8 cellular contexts compared by ENCODE assay signal in the genomic region with DNA sequence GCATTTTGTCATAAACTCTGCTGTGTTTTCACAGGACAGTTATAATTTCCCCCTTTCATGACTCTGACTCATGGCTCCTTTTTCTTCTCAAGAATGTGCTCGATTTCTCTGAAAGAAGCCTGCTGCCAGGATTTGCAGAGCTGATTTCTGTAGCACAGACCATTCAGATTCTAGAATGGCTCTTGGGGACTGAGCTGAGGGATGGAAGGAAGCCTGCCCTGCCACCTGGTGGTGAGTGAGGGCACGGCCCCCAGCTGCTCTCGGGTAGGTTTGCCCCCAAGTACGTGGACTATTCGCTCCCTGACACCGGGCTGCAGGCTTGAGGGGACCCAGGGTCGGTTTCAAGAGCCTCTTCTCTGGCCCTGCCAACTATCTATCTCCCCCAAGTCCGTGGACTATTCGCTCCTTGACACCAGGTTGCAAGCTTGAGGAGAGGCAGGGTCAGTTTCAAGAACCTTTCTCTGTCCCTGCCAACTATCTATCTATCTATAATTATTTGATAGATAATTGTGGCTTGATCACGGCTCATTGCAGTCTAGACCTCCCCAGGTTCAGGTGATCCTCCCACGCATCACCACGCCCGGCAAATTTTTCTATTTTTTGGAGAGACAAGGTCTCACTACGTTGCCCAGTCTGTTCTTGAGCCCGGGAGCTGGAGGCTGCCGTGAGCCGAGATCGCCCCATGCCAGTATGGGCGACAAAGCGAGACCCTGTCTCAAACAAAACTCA. TPM values are rescaled to one million over a fixed set of nuclear protein-coding genes. Genes with fewer than 3 reads are reported as not detected.
DNase-seq lines count a peak whose midpoint lies in the region; ATAC-seq and TF ChIP-seq lines count a peak whose summit lies in the region.

No MANE protein-coding gene starts in this region.

- in situ Hi-C loops in Panc1 (cut with HindIII; ENCODE audit: low pct_unique_long_range_greater_than_20kb, low sequenced_read_pairs), result no loop called here

- TF ChIP-seq CTCF in GM23338 (conservative IDR thresholded peaks at IDR 0.05; ENCODE audit: low read depth in 2 of 2) (peak; percentile 90 to 95), Panc1 (IDR thresholded peaks at IDR 0.05) (peak; percentile 98)

- no peaks in the 10 kb centered on the region for H3K9me3 Mint-ChIP-seq in GM23338
- H3K9me3 Mint-ChIP-seq in activated T-helper 1 cell treated with anti-CD3 and anti-CD28 coated beads, Interleukin-12 subunit alpha, Interleukin-12 subunit beta, Interleukin-2, Interleukin-4 antibody, amounts not matched to agents 30 ng/mL and 10 ng/mL and 1 ng/mL, durations not matched to agents 14 hours and 24 hours and 36 hours, result no peaks in the 10 kb centered on the region

- CTCF ChIA-PET in Panc1 (lab: Charles Lee), result interaction anchor here (0.5 to 1.9 kb wide), 13 partner anchors 17 to 189 kb away, joined by 3 to 36 read pairs (median 4); a partner anchor contains a TSS

- no TSS peak for BruUV-seq in Panc1 (replicated peaks; lab: Mats Ljungman, UMichigan)

- peaks cover 3% of the 10 kb centered on the region; the same call in 1 of the 2 replicates for H3K27me3 ChIP-seq in GM23338 (ENCODE audit: insufficient read depth)
- H3K27me3 ChIP-seq in Panc1 (ENCODE audit: control insufficient read depth, insufficient read depth, low read length), result no peaks in the 10 kb centered on the region
- peaks cover 0 to 27% (median 0%) of the 10 kb centered on the region in 3 experiments for H3K27me3 ChIP-seq in neuronal stem cell (ENCODE audit: control insufficient read depth in 3 of 3, insufficient read depth in 3 of 3, low read depth in 1 of 3, low read length in 3 of 3)
- H3K27me3 ChIP-seq in subcutaneous abdominal adipose tissue (ENCODE audit: control insufficient read depth in 5 of 5, insufficient read depth in 4 of 5, low read length in 5 of 5), result peaks cover 0 to 3% (median 0%) of the 10 kb centered on the region in 5 donors

- H3K9me3 ChIP-seq in Panc1 (ENCODE audit: control insufficient read depth, insufficient read depth, low read depth, low read length) (no peaks in the 10 kb centered on the region), neuronal stem cell (replicated peaks in 1 of 2; ENCODE audit: control insufficient read depth in 2 of 2, insufficient read depth in 1 of 2, low read depth in 1 of 2, low read length in 2 of 2) (no peaks in the 10 kb centered on the region), subcutaneous abdominal adipose tissue (ENCODE audit: control insufficient read depth in 5 of 5, low read length in 5 of 5) (no peaks in the 10 kb centered on the region)

- H4K8ac ChIP-seq in neuronal stem cell (ENCODE audit: low read depth, low read length), result no peak overlapping the region

- H2BK120ac ChIP-seq in neuronal stem cell (ENCODE audit: low read depth, low read length), result no peak overlapping the region

- H2BK15ac ChIP-seq in neuronal stem cell (ENCODE audit: low read length), result no peak overlapping the region

- no peak overlapping the region for H2AFZ ChIP-seq in GM23338
- peak overlapping the region; percentile 82 for H2AFZ ChIP-seq in neuronal stem cell (ENCODE audit: low read length)

- H2BK12ac ChIP-seq in neuronal stem cell (ENCODE audit: low read length), result no peak overlapping the region

- H3K14ac ChIP-seq in neuronal stem cell (ENCODE audit: low read length), result no peak overlapping the region

- DNase-seq in EH (ENCODE audit: low read depth) (peak; percentile 87), GM23338 (ENCODE audit: low spot score) (peak; percentile 90), Kasumi-1 (lab: John Stamatoyannopoulos, UW) (peak; percentile 74 to 82), Panc1 (ENCODE audit: low read depth, low spot score) (peak; percentile 58), fibroblast of peridontal ligament (ENCODE audit: extremely low read depth) (peak; percentile 93), neuronal stem cell (ENCODE audit: low spot score) (peak; percentile 62)
- peak; percentile 55 for DNase-seq in activated T-helper 1 cell treated with anti-CD3 and anti-CD28 coated beads, Interleukin-12 subunit alpha, Interleukin-12 subunit beta, Interleukin-2, Interleukin-4 antibody, amounts not matched to agents 30 ng/mL and 10 ng/mL and 1 ng/mL, durations not matched to agents 14 hours and 24 hours and 36 hours (ENCODE audit: low spot score)

- no peak overlapping the region for H3K27ac Mint-ChIP-seq in GM23338
- no peak overlapping the region for H3K27ac Mint-ChIP-seq in activated T-helper 1 cell treated with anti-CD3 and anti-CD28 coated beads, Interleukin-12 subunit alpha, Interleukin-12 subunit beta, Interleukin-2, Interleukin-4 antibody, amounts not matched to agents 30 ng/mL and 10 ng/mL and 1 ng/mL, durations not matched to agents 14 hours and 24 hours and 36 hours

- no peak overlapping the region for H3K23ac ChIP-seq in neuronal stem cell (ENCODE audit: low read depth, low read length, poor library complexity)

- peaks cover 5% of the 10 kb centered on the region for H3K27me3 Mint-ChIP-seq in GM23338 (ENCODE audit: insufficient read depth, low read depth, poor library complexity)
- peaks cover 3% of the 10 kb centered on the region for H3K27me3 Mint-ChIP-seq in activated T-helper 1 cell treated with anti-CD3 and anti-CD28 coated beads, Interleukin-12 subunit alpha, Interleukin-12 subunit beta, Interleukin-2, Interleukin-4 antibody, amounts not matched to agents 30 ng/mL and 10 ng/mL and 1 ng/mL, durations not matched to agents 14 hours and 24 hours and 36 hours (ENCODE audit: insufficient read depth)

- H3K36me3 ChIP-seq in GM23338 (ENCODE audit: insufficient read depth) (no peaks in the 10 kb centered on the region), Panc1 (ENCODE audit: control insufficient read depth, insufficient read depth, low read length) (no peaks in the 10 kb centered on the region; the same call in 1 of the 2 replicates), neuronal stem cell (replicated peaks in 1 of 2; ENCODE audit: control insufficient read depth in 2 of 2, insufficient read depth in 2 of 2, low read length in 2 of 2) (no peaks in the 10 kb centered on the region), subcutaneous abdominal adipose tissue (ENCODE audit: control insufficient read depth in 5 of 5, insufficient read depth in 5 of 5, low read length in 5 of 5) (no peaks in the 10 kb centered on the region)

- H4K91ac ChIP-seq in neuronal stem cell (ENCODE audit: low read depth, low read length, poor library complexity), result no peak overlapping the region

- H3F3A ChIP-seq in GM23338 (replicated peaks; ENCODE audit: low read depth), result no peaks in the 10 kb centered on the region

- H3K4me3 Mint-ChIP-seq in GM23338, result no peak overlapping the region
- no peak overlapping the region for H3K4me3 Mint-ChIP-seq in activated T-helper 1 cell treated with anti-CD3 and anti-CD28 coated beads, Interleukin-12 subunit alpha, Interleukin-12 subunit beta, Interleukin-2, Interleukin-4 antibody, amounts not matched to agents 30 ng/mL and 10 ng/mL and 1 ng/mL, durations not matched to agents 14 hours and 24 hours and 36 hours

- H3K36me3 Mint-ChIP-seq in GM23338 (ENCODE audit: low read depth), result no peaks in the 10 kb centered on the region
- H3K36me3 Mint-ChIP-seq in activated T-helper 1 cell treated with anti-CD3 and anti-CD28 coated beads, Interleukin-12 subunit alpha, Interleukin-12 subunit beta, Interleukin-2, Interleukin-4 antibody, amounts not matched to agents 30 ng/mL and 10 ng/mL and 1 ng/mL, durations not matched to agents 14 hours and 24 hours and 36 hours (ENCODE audit: low read depth), result peaks cover 2% of the 10 kb centered on the region

- no peak overlapping the region for H2AK5ac ChIP-seq in neuronal stem cell (ENCODE audit: low read depth, low read length)

- H3K18ac ChIP-seq in neuronal stem cell (ENCODE audit: low read length), result no peak overlapping the region

- H3K79me2 ChIP-seq in GM23338 (replicated peaks; ENCODE audit: insufficient read depth), result peaks cover 32% of the 10 kb centered on the region

- H3K9ac ChIP-seq in neuronal stem cell (ENCODE audit: low read depth, low read length, poor library complexity), result no peak overlapping the region
- peak overlapping the region in 1 of 5 donors; percentile 11 for H3K9ac ChIP-seq in subcutaneous abdominal adipose tissue (ENCODE audit: low read length in 5 of 5)

- H3K4me1 Mint-ChIP-seq in GM23338, result peaks cover 25% of the 10 kb centered on the region
- H3K4me1 Mint-ChIP-seq in activated T-helper 1 cell treated with anti-CD3 and anti-CD28 coated beads, Interleukin-12 subunit alpha, Interleukin-12 subunit beta, Interleukin-2, Interleukin-4 antibody, amounts not matched to agents 30 ng/mL and 10 ng/mL and 1 ng/mL, durations not matched to agents 14 hours and 24 hours and 36 hours (ENCODE audit: low read depth), result peaks cover 31% of the 10 kb centered on the region

- H3K4me2 ChIP-seq in GM23338 (peak overlapping the region; percentile 79; the same call in 1 of the 2 replicates), neuronal stem cell (ENCODE audit: insufficient read depth, low read length, poor library complexity, severe bottlenecking) (no peak overlapping the region)

- no peaks in the 10 kb centered on the region for H3K79me1 ChIP-seq in neuronal stem cell (ENCODE audit: low read depth, low read length)

- no peak overlapping the region for H3K4ac ChIP-seq in neuronal stem cell (ENCODE audit: low read length)

- H2BK5ac ChIP-seq in neuronal stem cell (ENCODE audit: low read length), result no peak overlapping the region

- H3K9me2 ChIP-seq in GM23338 (ENCODE audit: insufficient read depth), result no peaks in the 10 kb centered on the region

- ATAC-seq in GM23338 (peak; percentile 83), Panc1 (peak; percentile 87)

- peaks cover 7% of the 10 kb centered on the region for H4K20me1 ChIP-seq in GM23338 (replicated peaks; ENCODE audit: insufficient read depth)

- H3K27ac ChIP-seq in GM23338 (ENCODE audit: low read depth) (no peak overlapping the region), Panc1 (ENCODE audit: low read length) (no peak overlapping the region), neuronal stem cell (replicated peaks; ENCODE audit: low read length) (no peak overlapping the region), subcutaneous abdominal adipose tissue (ENCODE audit: low read depth, low read length) (peak overlapping the region; percentile 70)

- POLR2A ChIA-PET in Panc1 (lab: Charles Lee), result interaction anchor here (0.6 to 1.1 kb wide), 3 partner anchors 21 to 192 kb away, joined by 3 to 15 read pairs (median 4); no protein-coding TSS in a partner anchor

- peaks cover 11% of the 10 kb centered on the region for H3K4me1 ChIP-seq in GM23338 (ENCODE audit: insufficient read depth)
- H3K4me1 ChIP-seq in Panc1 (ENCODE audit: control insufficient read depth, insufficient read depth, low read length), result peaks cover 6% of the 10 kb centered on the region; the same call in 1 of the 2 replicates
- peaks cover 0 to 7% of the 10 kb centered on the region in 2 donors for H3K4me1 ChIP-seq in neuronal stem cell (ENCODE audit: control insufficient read depth in 2 of 2, insufficient read depth in 1 of 2, low read depth in 1 of 2, low read length in 2 of 2)
- H3K4me1 ChIP-seq in subcutaneous abdominal adipose tissue (ENCODE audit: control insufficient read depth in 5 of 5, insufficient read depth in 5 of 5, low read length in 5 of 5), result peaks cover 0 to 28% (median 26%) of the 10 kb centered on the region in 5 donors

- no peak overlapping the region for H3K4me3 ChIP-seq in GM23338
- peak overlapping the region; percentile 68 to 90 for H3K4me3 ChIP-seq in Panc1 (ENCODE audit: low read depth in 2 of 2, low read length in 2 of 2)
- H3K4me3 ChIP-seq in neuronal stem cell (ENCODE audit: low read length in 2 of 2), result no peak overlapping the region
- no peak overlapping the region for H3K4me3 ChIP-seq in subcutaneous abdominal adipose tissue (ENCODE audit: low read depth in 1 of 5, low read length in 5 of 5)

- WGBS in neuronal stem cell (ENCODE audit: extremely low coverage in 2 of 2, insufficient read length in 2 of 2, insufficient replicate concordance in 1 of 2), 2 donors, result no CpG with 5 or more reads among the region's 20 CpGs

- intact Hi-C loops in Panc1 (cut with micrococcal nuclease; ENCODE audit: unreplicated experiment), result no loop called here
- intact Hi-C loops in activated T-helper 1 cell treated with anti-CD3 and anti-CD28 coated beads, Interleukin-12 subunit alpha, Interleukin-12 subunit beta, Interleukin-2, Interleukin-4 antibody, amounts not matched to agents 30 ng/mL and 10 ng/mL and 1 ng/mL, durations not matched to agents 14 hours and 24 hours and 36 hours (cut with micrococcal nuclease), result loop anchor here (1.0 to 5.0 kb wide), 6 partner anchors 35 to 1632 kb away; a partner anchor contains a TSS

RNA-seq across cellular contexts. Expression of a gene that starts 1.4 kb away (rescaled TPM):
- total RNA-seq in GM23338 (2014; rRNA removed; shearing (Covaris generic)), result 45.8 and 47.3 TPM in 2 replicates
- polyA plus RNA-seq in GM23338 (2016; fragmentation: Nextera tagmentation; extraction: Ambion mirVana), result 17.9 and 20.5 TPM in 2 replicates
- 37.6 TPM for total RNA-seq in Panc1 (2021; ENCODE audit: unreplicated experiment)
- 31.5 TPM for polyA plus RNA-seq in Panc1 (2012; ENCODE audit: insufficient read length)
- total RNA-seq in activated T-helper 1 cell treated with anti-CD3 and anti-CD28 coated beads, Interleukin-12 subunit alpha, Interleukin-12 subunit beta, Interleukin-2, Interleukin-4 antibody, amounts not matched to agents 30 ng/mL and 10 ng/mL and 1 ng/mL, durations not matched to agents 14 hours and 24 hours and 36 hours, result 58.5 and 62.3 TPM in 2 replicates
- 22.5 TPM for polyA plus RNA-seq in neuronal stem cell (2013, experiment 1 of 2)
- 22.4 TPM for polyA plus RNA-seq in neuronal stem cell (2013, experiment 2 of 2)

RNA-seq across cellular contexts. Expression of a gene that starts 10.2 kb away (rescaled TPM):
- 0.47 and 0.73 TPM in 2 replicates for total RNA-seq in GM23338 (2014; rRNA removed; shearing (Covaris generic))
- polyA plus RNA-seq in GM23338 (2016; fragmentation: Nextera tagmentation; extraction: Ambion mirVana), result 0.06 and 0.12 TPM in 2 replicates
- 0.08 TPM for total RNA-seq in Panc1 (2021; ENCODE audit: unreplicated experiment)
- not detected for polyA plus RNA-seq in Panc1 (2012; ENCODE audit: insufficient read length)
- total RNA-seq in activated T-helper 1 cell treated with anti-CD3 and anti-CD28 coated beads, Interleukin-12 subunit alpha, Interleukin-12 subunit beta, Interleukin-2, Interleukin-4 antibody, amounts not matched to agents 30 ng/mL and 10 ng/mL and 1 ng/mL, durations not matched to agents 14 hours and 24 hours and 36 hours, result not detected in 2 replicates
- polyA plus RNA-seq in neuronal stem cell (2013, experiment 1 of 2), result not detected
- polyA plus RNA-seq in neuronal stem cell (2013, experiment 2 of 2), result not detected

RNA-seq across cellular contexts. Expression of a gene that starts 20.4 kb away (rescaled TPM):
- total RNA-seq in GM23338 (2014; rRNA removed; shearing (Covaris generic)), result 6.5 and 8.6 TPM in 2 replicates
- 6.8 and 8.3 TPM in 2 replicates for polyA plus RNA-seq in GM23338 (2016; fragmentation: Nextera tagmentation; extraction: Ambion mirVana)
- 18.6 TPM for total RNA-seq in Panc1 (2021; ENCODE audit: unreplicated experiment)
- polyA plus RNA-seq in Panc1 (2012; ENCODE audit: insufficient read length), result 12.1 TPM
- 16.6 and 18.6 TPM in 2 replicates for total RNA-seq in activated T-helper 1 cell treated with anti-CD3 and anti-CD28 coated beads, Interleukin-12 subunit alpha, Interleukin-12 subunit beta, Interleukin-2, Interleukin-4 antibody, amounts not matched to agents 30 ng/mL and 10 ng/mL and 1 ng/mL, durations not matched to agents 14 hours and 24 hours and 36 hours
- polyA plus RNA-seq in neuronal stem cell (2013, experiment 1 of 2), result 9.8 TPM
- 9.4 TPM for polyA plus RNA-seq in neuronal stem cell (2013, experiment 2 of 2)

RNA-seq across cellular contexts. Expression of a gene that starts 21.5 kb away (rescaled TPM):
- 516 and 642 TPM in 2 replicates for total RNA-seq in GM23338 (2014; rRNA removed; shearing (Covaris generic))
- polyA plus RNA-seq in GM23338 (2016; fragmentation: Nextera tagmentation; extraction: Ambion mirVana), result 269 and 287 TPM in 2 replicates
- total RNA-seq in Panc1 (2021; ENCODE audit: unreplicated experiment), result 426 TPM
- polyA plus RNA-seq in Panc1 (2012; ENCODE audit: insufficient read length), result 330 TPM
- 631 and 648 TPM in 2 replicates for total RNA-seq in activated T-helper 1 cell treated with anti-CD3 and anti-CD28 coated beads, Interleukin-12 subunit alpha, Interleukin-12 subunit beta, Interleukin-2, Interleukin-4 antibody, amounts not matched to agents 30 ng/mL and 10 ng/mL and 1 ng/mL, durations not matched to agents 14 hours and 24 hours and 36 hours
- 438 TPM for polyA plus RNA-seq in neuronal stem cell (2013, experiment 1 of 2)
- 440 TPM for polyA plus RNA-seq in neuronal stem cell (2013, experiment 2 of 2)

Comparison
In these comparisons a context has a peak if more than half of its experiments do, and no peak if none do; other contexts are left out.
1. H3K4me3 ChIP-seq: peak in Panc1 (2 of 2); none in GM23338 (single experiment), neuronal stem cell (0 of 2) and subcutaneous abdominal adipose tissue (0 of 5).
2. Peak in every context shown above with its lines, with median percentiles within 50 percentile points of each other: DNase-seq.